Comparison of ENCODE assay signal across 9 cellular contexts in genomic region chr1:183842817-183843187, GRCh38. TPM values are rescaled to one million over a fixed set of nuclear protein-coding genes. Genes with fewer than 3 reads are reported as not detected.
A peak's percentile ranks its signal among the peaks of the same experiment; 100 is the strongest.
DNase-seq lines count a peak whose midpoint lies in the region; ATAC-seq and TF ChIP-seq lines count a peak whose summit lies in the region.
"Had no signal": no experiment of that assay in that cellular context is flagged by ENCODE, and none has a peak within 500 bp of the region (broad histone marks: within the 10 kb centered on the region; RNA-seq: fewer than 3 reads in every experiment).

No MANE protein-coding gene starts in this region.

- H3K23ac ChIP-seq in neuronal stem cell (ENCODE audit: low read depth, low read length, poor library complexity) = no peak overlapping the region

- no peak for TF ChIP-seq CTCF in brain microvascular endothelial cell (IDR thresholded peaks at IDR 0.05; ENCODE audit: low read depth, low read length, missing control alignments)

- peak; percentile 24 for ATAC-seq in activated CD8-positive, alpha-beta memory T cell treated with anti-CD3 and anti-CD28 coated beads, Interleukin-2, amount 10 ng/mL, durations not matched to agents 7 days and 5 days
- ATAC-seq in HG03045 (IDR thresholded peaks at IDR 0.05; ENCODE audit: unreplicated experiment) = peak; percentile 37

- H2AFZ ChIP-seq in neuronal stem cell (ENCODE audit: low read length) = no peak overlapping the region

- H2BK12ac ChIP-seq in neuronal stem cell (ENCODE audit: low read length) = no peak overlapping the region

- no peak overlapping the region for H2BK120ac ChIP-seq in neuronal stem cell (ENCODE audit: low read depth, low read length)

- intact Hi-C loops in posterior cingulate gyrus (cut with DNase I) = no loop called here

- no peak overlapping the region for H3K4me2 ChIP-seq in neuronal stem cell (ENCODE audit: insufficient read depth, low read length, poor library complexity, severe bottlenecking)

- H3K4me1 Mint-ChIP-seq in activated CD8-positive, alpha-beta memory T cell treated with anti-CD3 and anti-CD28 coated beads, Interleukin-2, amount 10 ng/mL, durations not matched to agents 7 days and 5 days = peaks cover 32% of the 10 kb centered on the region

- H3K27me3 ChIP-seq in brain microvascular endothelial cell (replicated peaks) (no peaks in the 10 kb centered on the region), subcutaneous abdominal adipose tissue (ENCODE audit: control insufficient read depth in 5 of 5, insufficient read depth in 4 of 5, low read length in 5 of 5) (no peaks in the 10 kb centered on the region), neuronal stem cell (ENCODE audit: control insufficient read depth in 3 of 3, insufficient read depth in 3 of 3, low read depth in 1 of 3, low read length in 3 of 3) (no peaks in the 10 kb centered on the region)

- H3K9me3 ChIP-seq in subcutaneous abdominal adipose tissue (ENCODE audit: control insufficient read depth in 5 of 5, low read length in 5 of 5) (no peaks in the 10 kb centered on the region), neuronal stem cell (replicated peaks in 1 of 2; ENCODE audit: control insufficient read depth in 2 of 2, insufficient read depth in 1 of 2, low read depth in 1 of 2, low read length in 2 of 2) (no peaks in the 10 kb centered on the region)

- H3K4me1 ChIP-seq in subcutaneous abdominal adipose tissue (ENCODE audit: control insufficient read depth in 5 of 5, insufficient read depth in 5 of 5, low read length in 5 of 5) (peaks cover 0 to 38% (median 31%) of the 10 kb centered on the region in 5 donors), neuronal stem cell (ENCODE audit: control insufficient read depth in 2 of 2, insufficient read depth in 1 of 2, low read depth in 1 of 2, low read length in 2 of 2) (peaks cover 0 to under 1% of the 10 kb centered on the region in 2 donors)

- no peak overlapping the region for H2BK5ac ChIP-seq in neuronal stem cell (ENCODE audit: low read length)

- H3K27ac Mint-ChIP-seq in activated CD8-positive, alpha-beta memory T cell treated with anti-CD3 and anti-CD28 coated beads, Interleukin-2, amount 10 ng/mL, durations not matched to agents 7 days and 5 days = peak overlapping the region; percentile 85

- H3K27ac ChIP-seq in brain microvascular endothelial cell (peak overlapping the region; percentile 93), subcutaneous abdominal adipose tissue (ENCODE audit: low read depth, low read length) (peak overlapping the region; percentile 71), neuronal stem cell (replicated peaks; ENCODE audit: low read length) (no peak overlapping the region)
- H3K27ac ChIP-seq: C4-2B had no signal

- in situ Hi-C loops in brain microvascular endothelial cell (cut with HindIII; ENCODE audit: low pct_ligation_motif_present, low sequenced_read_pairs) = no loop called here

- H3K79me1 ChIP-seq in neuronal stem cell (ENCODE audit: low read depth, low read length) = no peaks in the 10 kb centered on the region

- peak overlapping the region in 4 of 5 donors; percentile 28 to 80 (median 60) for H3K9ac ChIP-seq in subcutaneous abdominal adipose tissue (ENCODE audit: low read length in 5 of 5)
- no peak overlapping the region for H3K9ac ChIP-seq in neuronal stem cell (ENCODE audit: low read depth, low read length, poor library complexity)

- H2AK5ac ChIP-seq in neuronal stem cell (ENCODE audit: low read depth, low read length) = no peak overlapping the region

- H3K9me3 Mint-ChIP-seq in activated CD8-positive, alpha-beta memory T cell treated with anti-CD3 and anti-CD28 coated beads, Interleukin-2, amount 10 ng/mL, durations not matched to agents 7 days and 5 days (ENCODE audit: low read depth) = no peaks in the 10 kb centered on the region

- DNase-seq in activated CD8-positive, alpha-beta memory T cell treated with anti-CD3 and anti-CD28 coated beads, Interleukin-2, amount 10 ng/mL, durations not matched to agents 7 days and 5 days = no peak
- no peak for DNase-seq in activated CD8-positive, alpha-beta memory T cell treated with anti-CD3 and anti-CD28 coated beads, Interleukin-2, amount 50 U/mL, for 48 hours
- no peak for DNase-seq in brain microvascular endothelial cell
- no peak for DNase-seq in NCI-H1092 (lab: John Stamatoyannopoulos, UW)
- DNase-seq in neuronal stem cell (ENCODE audit: low spot score) = no peak
- DNase-seq in posterior cingulate gyrus = no peak

- H2BK15ac ChIP-seq in neuronal stem cell (ENCODE audit: low read length) = no peak overlapping the region

- WGBS in neuronal stem cell (ENCODE audit: extremely low coverage in 2 of 2, insufficient read length in 2 of 2, insufficient replicate concordance in 1 of 2), 2 donors = no CpG with 5 or more reads among the region's 1 CpG

- H3K36me3 ChIP-seq in brain microvascular endothelial cell (replicated peaks) (no peaks in the 10 kb centered on the region), subcutaneous abdominal adipose tissue (ENCODE audit: control insufficient read depth in 5 of 5, insufficient read depth in 5 of 5, low read length in 5 of 5) (peaks cover 4 to 16% (median 9%) of the 10 kb centered on the region in 5 donors), neuronal stem cell (replicated peaks in 1 of 2; ENCODE audit: control insufficient read depth in 2 of 2, insufficient read depth in 2 of 2, low read length in 2 of 2) (no peaks in the 10 kb centered on the region)

- peak overlapping the region; percentile 40 for H3K4me3 Mint-ChIP-seq in activated CD8-positive, alpha-beta memory T cell treated with anti-CD3 and anti-CD28 coated beads, Interleukin-2, amount 10 ng/mL, durations not matched to agents 7 days and 5 days

- H3K14ac ChIP-seq in neuronal stem cell (ENCODE audit: low read length) = no peak overlapping the region

- H4K8ac ChIP-seq in neuronal stem cell (ENCODE audit: low read depth, low read length) = no peak overlapping the region

- CTCF ChIA-PET in activated CD8-positive, alpha-beta memory T cell treated with anti-CD3 and anti-CD28 coated beads, Interleukin-2, amount 10 ng/mL, durations not matched to agents 7 days and 5 days (lab: Charles Lee) = interaction anchor here (0.8 to 0.9 kb wide), 2 partner anchors 157 to 187 kb away, joined by 3 to 5 read pairs; no protein-coding TSS in a partner anchor

- H3K4me3 ChIP-seq in brain microvascular endothelial cell (ENCODE audit: low read depth, low read length) = no peak overlapping the region
- peak overlapping the region in 4 of 5 donors; percentile 7 to 45 (median 28) for H3K4me3 ChIP-seq in subcutaneous abdominal adipose tissue (ENCODE audit: low read depth in 1 of 5, low read length in 5 of 5)
- no peak overlapping the region for H3K4me3 ChIP-seq in neuronal stem cell (ENCODE audit: low read length in 2 of 2)

- peaks cover 1% of the 10 kb centered on the region for H3K36me3 Mint-ChIP-seq in activated CD8-positive, alpha-beta memory T cell treated with anti-CD3 and anti-CD28 coated beads, Interleukin-2, amount 10 ng/mL, durations not matched to agents 7 days and 5 days

- no peak overlapping the region for H3K18ac ChIP-seq in neuronal stem cell (ENCODE audit: low read length)

- H3K27me3 Mint-ChIP-seq in activated CD8-positive, alpha-beta memory T cell treated with anti-CD3 and anti-CD28 coated beads, Interleukin-2, amount 10 ng/mL, durations not matched to agents 7 days and 5 days = no peaks in the 10 kb centered on the region

- H4K91ac ChIP-seq in neuronal stem cell (ENCODE audit: low read depth, low read length, poor library complexity) = no peak overlapping the region

- H3K4ac ChIP-seq in neuronal stem cell (ENCODE audit: low read length) = no peak overlapping the region

RNA-seq across cellular contexts. Expression of gene RGL1, which starts 37.9 kb away (rescaled TPM):
- 1 to 10 TPM; 2.0 to 2.9 TPM for total RNA-seq in activated CD8-positive, alpha-beta memory T cell treated with anti-CD3 and anti-CD28 coated beads, Interleukin-2, amount 10 ng/mL, durations not matched to agents 7 days and 5 days
- polyA plus RNA-seq in neuronal stem cell (2013, experiment 1 of 2) = 12.4 TPM
- polyA plus RNA-seq in neuronal stem cell (2013, experiment 2 of 2) = 12.5 TPM

Comparison
In these comparisons a context has a peak if more than half of its experiments do, and no peak if none do; other contexts are left out.
1. H3K4me3 ChIP-seq: peak in subcutaneous abdominal adipose tissue (4 of 5); none in brain microvascular endothelial cell (single experiment) and neuronal stem cell (0 of 2).